In genomic region chr17:49817993-49818392, GRCh38 we compare ENCODE assay signal across 1 cellular context.
TF ChIP-seq lines count a peak whose summit lies in the region.

No MANE protein-coding gene starts in this region.

TF ChIP-seq in GM23338, 12 proteins besides CTCF, POLR2A, EP300 and RAD21 (continued from another document):
- TF ChIP-seq ZNF462 (CRISPR knock-in tag; IDR thresholded peaks at IDR 0.05) (no peak), ZNF331 (CRISPR knock-in tag; IDR thresholded peaks at IDR 0.05; ENCODE audit: low read depth) (no peak), ZNF114 (CRISPR knock-in tag; IDR thresholded peaks at IDR 0.05) (no peak), JUNB (IDR thresholded peaks at IDR 0.05; ENCODE audit: unreplicated experiment) (no peak), STAT1 (IDR thresholded peaks at IDR 0.05; ENCODE audit: unreplicated experiment) (no peak), EZH2 (IDR thresholded peaks at IDR 0.05; ENCODE audit: low read depth, unreplicated experiment) (no peak), NANOG (IDR thresholded peaks at IDR 0.05; ENCODE audit: borderline replicate concordance) (no peak), EZH2phosphoT487 (IDR thresholded peaks at IDR 0.05; ENCODE audit: unreplicated experiment) (no peak), POLR2AphosphoS5 (IDR thresholded peaks at IDR 0.05; ENCODE audit: low read depth) (no peak), CREB1 (CRISPR knock-in tag; IDR thresholded peaks at IDR 0.05; ENCODE audit: low read depth) (no peak), ETS1 (IDR thresholded peaks at IDR 0.05) (no peak)
